Comparison of ENCODE assay signal across 28 cellular contexts in genomic region chr2:231159306-231159705, GRCh38. TPM values are rescaled to one million over a fixed set of nuclear protein-coding genes. Genes with fewer than 3 reads are reported as not detected.
DNase-seq lines count a peak whose midpoint lies in the region; ATAC-seq, FAIRE-seq and TF ChIP-seq lines count a peak whose summit lies in the region.
"Had no signal": no experiment of that assay in that cellular context is flagged by ENCODE, and none has a peak within 500 bp of the region (broad histone marks: within the 10 kb centered on the region; RNA-seq: fewer than 3 reads in every experiment).

No MANE protein-coding gene starts in this region.

- H3K4me3 Mint-ChIP-seq in stimulated activated naive CD8-positive, alpha-beta T cell treated with anti-CD3 and anti-CD28 coated beads, Interleukin-15, amount 100 ng/mL, for 72 hours: no peak overlapping the region
- no peak overlapping the region for H3K4me3 Mint-ChIP-seq in astrocyte (ENCODE audit: unreplicated experiment)
- H3K4me3 Mint-ChIP-seq: activated CD4-positive, alpha-beta memory T cell treated with anti-CD3 and anti-CD28 coated beads, Interleukin-2, amount 10 ng/mL, durations not matched to agents 7 days and 5 days had no signal

- H3K9me3 Mint-ChIP-seq in stimulated activated naive CD8-positive, alpha-beta T cell treated with anti-CD3 and anti-CD28 coated beads, Interleukin-15, amount 100 ng/mL, for 72 hours: no peaks in the 10 kb centered on the region
- H3K9me3 Mint-ChIP-seq in astrocyte (ENCODE audit: unreplicated experiment): no peaks in the 10 kb centered on the region
- H3K9me3 Mint-ChIP-seq: activated CD4-positive, alpha-beta memory T cell treated with anti-CD3 and anti-CD28 coated beads, Interleukin-2, amount 10 ng/mL, durations not matched to agents 7 days and 5 days had no signal

- H3K27me3 Mint-ChIP-seq in stimulated activated naive CD8-positive, alpha-beta T cell treated with anti-CD3 and anti-CD28 coated beads, Interleukin-15, amount 100 ng/mL, for 72 hours: no peaks in the 10 kb centered on the region
- H3K27me3 Mint-ChIP-seq in astrocyte (ENCODE audit: low read depth, unreplicated experiment): no peaks in the 10 kb centered on the region
- H3K27me3 Mint-ChIP-seq: activated CD4-positive, alpha-beta memory T cell treated with anti-CD3 and anti-CD28 coated beads, Interleukin-2, amount 10 ng/mL, durations not matched to agents 7 days and 5 days had no signal

- peaks cover 16% of the 10 kb centered on the region for H3K4me1 Mint-ChIP-seq in stimulated activated naive CD8-positive, alpha-beta T cell treated with anti-CD3 and anti-CD28 coated beads, Interleukin-15, amount 100 ng/mL, for 72 hours
- H3K4me1 Mint-ChIP-seq in astrocyte (ENCODE audit: low read depth, unreplicated experiment): peaks cover 37% of the 10 kb centered on the region

- H2BK120ac ChIP-seq in mesenchymal stem cell (ENCODE audit: low read depth, low read length): peak overlapping the region; percentile 99

- H3K9ac ChIP-seq in astrocyte (ENCODE audit: low read length) (no peak overlapping the region), mesenchymal stem cell (ENCODE audit: low read length) (peak overlapping the region; percentile 87)
- H3K9ac ChIP-seq: BLaER1 treated with 17β-estradiol and CSF1 and Interleukin-3, amounts not matched to agents 10 nM and 100 nM; GM23248 had no signal

- no peak overlapping the region for H2AFZ ChIP-seq in astrocyte (ENCODE audit: low read depth, low read length)
- no peak overlapping the region for H2AFZ ChIP-seq in mesenchymal stem cell (ENCODE audit: low read depth, low read length)
- no peak overlapping the region for H2AFZ ChIP-seq in hepatocyte
- H2AFZ ChIP-seq: GM23248 had no signal

- H3K79me2 ChIP-seq in astrocyte (ENCODE audit: insufficient read depth, low read length) (no peaks in the 10 kb centered on the region), hepatocyte (no peaks in the 10 kb centered on the region)

- peak overlapping the region; percentile 97 for H4K8ac ChIP-seq in mesenchymal stem cell (ENCODE audit: low read length)

- H4K91ac ChIP-seq in mesenchymal stem cell (ENCODE audit: low read length): peak overlapping the region; percentile 100

- TF ChIP-seq CTCF in astrocyte (IDR thresholded peaks at IDR 0.05; ENCODE audit: insufficient read depth, low read depth, low read length): no peak
- no peak for TF ChIP-seq CTCF in hepatocyte (IDR thresholded peaks at IDR 0.05; ENCODE audit: poor library complexity)

- H2AK5ac ChIP-seq in mesenchymal stem cell (ENCODE audit: low read length, severe bottlenecking): peak overlapping the region; percentile 100

- no peak overlapping the region for H3K14ac ChIP-seq in mesenchymal stem cell (ENCODE audit: low read length in 2 of 2)

- no peak overlapping the region for H3K23ac ChIP-seq in mesenchymal stem cell (ENCODE audit: low read length in 2 of 2)

- H3K9me2 ChIP-seq in hepatocyte (replicated peaks; ENCODE audit: insufficient read depth): no peaks in the 10 kb centered on the region

- no peak for DNase-seq in stimulated activated naive CD8-positive, alpha-beta T cell treated with anti-CD3 and anti-CD28 coated beads, Interleukin-15, amount 100 ng/mL, for 72 hours
- DNase-seq in stimulated activated naive CD8-positive, alpha-beta T cell treated with anti-CD3 and anti-CD28 coated beads, Interleukin-15, Interleukin-2, amounts not matched to agents 100 U/mL and 50 U/mL, for 24 hours: no peak
- no peak for DNase-seq in astrocyte (ENCODE audit: low read depth)
- peak; percentile 65 for DNase-seq in mesenchymal stem cell
- DNase-seq in hepatocyte (ENCODE audit: low spot score): no peak
- DNase-seq in kidney tubule cell (ENCODE audit: low spot score): no peak
- DNase-seq: activated CD4-positive, alpha-beta memory T cell treated with anti-CD3 and anti-CD28 coated beads, Interleukin-2, amount 10 ng/mL, durations not matched to agents 7 days and 5 days; activated naive CD4-positive, alpha-beta T cell treated with Interleukin-2 at 50 U/mL for 16 hours; activated T-cell treated with anti-CD3 and anti-CD28 coated beads for 4 hours; colonic mucosa; DMS 273 treated with DMSO at 0.1 percent for 48 hours; foreskin keratinocyte; GDM1; GM23248; hypothalamus; KG1; lower lobe of right lung; NCI-H187 treated with DMSO at 0.1 percent for 48 hours; NCI-H345; substantia nigra had no signal

- H3K27ac Mint-ChIP-seq in stimulated activated naive CD8-positive, alpha-beta T cell treated with anti-CD3 and anti-CD28 coated beads, Interleukin-15, amount 100 ng/mL, for 72 hours: peak overlapping the region; percentile 4 to 74
- peak overlapping the region; percentile 37 for H3K27ac Mint-ChIP-seq in astrocyte (ENCODE audit: unreplicated experiment)
- H3K27ac Mint-ChIP-seq: activated CD4-positive, alpha-beta memory T cell treated with anti-CD3 and anti-CD28 coated beads, Interleukin-2, amount 10 ng/mL, durations not matched to agents 7 days and 5 days had no signal

- H3K4me3 ChIP-seq in astrocyte (ENCODE audit: insufficient read depth, low read depth, low read length): no peak overlapping the region
- H3K4me3 ChIP-seq in mesenchymal stem cell (ENCODE audit: insufficient read depth in 1 of 2, low read depth in 1 of 2, low read length in 2 of 2): no peak overlapping the region
- H3K4me3 ChIP-seq in hepatocyte: no peak overlapping the region
- H3K4me3 ChIP-seq: A549; BLaER1 treated with 17β-estradiol and CSF1 and Interleukin-3, amounts not matched to agents 10 nM and 100 nM; colonic mucosa; GM23248; lower lobe of right lung had no signal

- peak overlapping the region; percentile 13 to 98 for H3K18ac ChIP-seq in mesenchymal stem cell (ENCODE audit: low read depth in 1 of 2, low read length in 2 of 2)

- peak overlapping the region in 1 of 2 experiments; percentile 100 for H3K4ac ChIP-seq in mesenchymal stem cell (ENCODE audit: low read depth in 1 of 2, low read length in 2 of 2)

- peak overlapping the region; percentile 12 for H2BK15ac ChIP-seq in mesenchymal stem cell (ENCODE audit: low read depth, poor library complexity, severe bottlenecking)

- H3K36me3 ChIP-seq in astrocyte (ENCODE audit: insufficient read depth, low read length) (peaks cover 4% of the 10 kb centered on the region), mesenchymal stem cell (ENCODE audit: control insufficient read depth in 1 of 2, insufficient read depth in 2 of 2, low read depth in 1 of 2, low read length in 2 of 2) (peaks cover 6 to 32% of the 10 kb centered on the region in 2 experiments), hepatocyte (replicated peaks; ENCODE audit: insufficient read depth, low read depth) (no peaks in the 10 kb centered on the region)
- H3K36me3 ChIP-seq: colonic mucosa had no signal

- H4K20me1 ChIP-seq in astrocyte (ENCODE audit: insufficient read depth, low read length): no peaks in the 10 kb centered on the region
- H4K20me1 ChIP-seq in hepatocyte (ENCODE audit: insufficient read depth, poor library complexity, severe bottlenecking): no peaks in the 10 kb centered on the region

- H3K79me1 ChIP-seq in mesenchymal stem cell (replicated peaks; ENCODE audit: low read length, poor library complexity, severe bottlenecking): peaks cover 6% of the 10 kb centered on the region

- H3K4me2 ChIP-seq in astrocyte (ENCODE audit: low read length) (no peak overlapping the region), mesenchymal stem cell (ENCODE audit: low read length, poor library complexity, severe bottlenecking) (no peak overlapping the region), hepatocyte (no peak overlapping the region)
- H3K4me2 ChIP-seq: A549 had no signal

- H2BK12ac ChIP-seq in mesenchymal stem cell (ENCODE audit: low read length in 2 of 2): peak overlapping the region in 1 of 2 experiments; percentile 98

- H3K4me1 ChIP-seq in astrocyte (ENCODE audit: insufficient read depth, low read length) (peaks cover 29% of the 10 kb centered on the region), mesenchymal stem cell (ENCODE audit: control insufficient read depth, insufficient read depth, low read depth, low read length) (peaks cover 11% of the 10 kb centered on the region), hepatocyte (ENCODE audit: insufficient read depth) (no peaks in the 10 kb centered on the region)
- H3K4me1 ChIP-seq: colonic mucosa, foreskin keratinocyte had no signal

- H2BK5ac ChIP-seq in mesenchymal stem cell (ENCODE audit: low read depth, low read length, poor library complexity, severe bottlenecking): peak overlapping the region; percentile 96

- H3K27ac ChIP-seq in astrocyte (ENCODE audit: low read depth, low read length): no peak overlapping the region
- H3K27ac ChIP-seq in mesenchymal stem cell (ENCODE audit: low read length, poor library complexity, severe bottlenecking): peak overlapping the region; percentile 90
- H3K27ac ChIP-seq in hepatocyte: no peak overlapping the region
- H3K27ac ChIP-seq: colonic mucosa, foreskin keratinocyte, GM23248, lower lobe of right lung, neutrophil had no signal

- no peaks in the 10 kb centered on the region for H3K36me3 Mint-ChIP-seq in astrocyte (ENCODE audit: low read depth, unreplicated experiment)

- FAIRE-seq in astrocyte (lab: Jason Lieb, UNC): no peak
- FAIRE-seq: A549, endothelial cell of umbilical vein, islet of Langerhans, RCC 7860 had no signal

- H3K9me3 ChIP-seq in astrocyte (ENCODE audit: insufficient read depth, low read depth, low read length): no peaks in the 10 kb centered on the region
- H3K9me3 ChIP-seq in mesenchymal stem cell (ENCODE audit: control insufficient read depth, low read length): no peaks in the 10 kb centered on the region
- H3K9me3 ChIP-seq in hepatocyte (ENCODE audit: low read depth): no peaks in the 10 kb centered on the region
- H3K9me3 ChIP-seq: A549; BLaER1 treated with 17β-estradiol and CSF1 and Interleukin-3, amounts not matched to agents 10 nM and 100 nM; colonic mucosa; lower lobe of right lung; neutrophil had no signal

- no peaks in the 10 kb centered on the region for H3K27me3 ChIP-seq in astrocyte (ENCODE audit: insufficient read depth, low read length)
- H3K27me3 ChIP-seq in mesenchymal stem cell (ENCODE audit: control insufficient read depth in 1 of 2, insufficient read depth in 1 of 2, low read length in 2 of 2): no peaks in the 10 kb centered on the region
- H3K27me3 ChIP-seq in hepatocyte: no peaks in the 10 kb centered on the region
- H3K27me3 ChIP-seq: BLaER1 treated with 17β-estradiol and CSF1 and Interleukin-3, amounts not matched to agents 10 nM and 100 nM; colonic mucosa; foreskin keratinocyte; neutrophil had no signal

- no peak for ATAC-seq in stimulated activated naive CD8-positive, alpha-beta T cell treated with anti-CD3 and anti-CD28 coated beads, Interleukin-15, amount 100 ng/mL, for 72 hours
- no peak for ATAC-seq in stimulated activated naive CD8-positive, alpha-beta T cell treated with anti-CD3 and anti-CD28 coated beads, Interleukin-15, Interleukin-2, amounts not matched to agents 100 U/mL and 50 U/mL, for 24 hours
- no peak for ATAC-seq in HG02763 (IDR thresholded peaks at IDR 0.05; ENCODE audit: unreplicated experiment)
- ATAC-seq in HG02938 (IDR thresholded peaks at IDR 0.05; ENCODE audit: unreplicated experiment): no peak
- ATAC-seq: A549, foreskin keratinocyte, lower lobe of right lung had no signal

RNA-seq across cellular contexts. Expression of gene HTR2B, which starts 34.5 kb away (rescaled TPM):
- total RNA-seq in astrocyte (0.27 TPM in 1 of 2 replicates, not detected in the other), hepatocyte (0.73 and 0.80 TPM in 2 replicates)
- 106 TPM for polyA plus RNA-seq in mesenchymal stem cell (2013, experiment 1 of 2)
- 112 TPM for polyA plus RNA-seq in mesenchymal stem cell (2013, experiment 2 of 2)
- 1.1 and 1.6 TPM in 2 replicates for polyA plus RNA-seq in hepatocyte
- total RNA-seq: foreskin keratinocyte, GM23248 had no signal
- polyA plus RNA-seq: foreskin keratinocyte had no signal

RNA-seq across cellular contexts. Expression of gene ARMC9, which starts 39.1 kb away (rescaled TPM):
- total RNA-seq in astrocyte (42.7 and 52.4 TPM in 2 replicates), hepatocyte (14.6 and 22.5 TPM in 2 replicates)
- polyA plus RNA-seq in mesenchymal stem cell (2013, experiment 1 of 2): 200 TPM
- polyA plus RNA-seq in mesenchymal stem cell (2013, experiment 2 of 2): 202 TPM
- 15.9 and 23.7 TPM in 2 replicates for polyA plus RNA-seq in hepatocyte
